ENCODE assay signal across 11 cellular contexts in genomic region chr10:12483996-12484944, GRCh38.
DNase-seq lines count a peak whose midpoint lies in the region; ATAC-seq, FAIRE-seq and TF ChIP-seq lines count a peak whose summit lies in the region.
"Had no signal": no experiment of that assay in that cellular context is flagged by ENCODE, and none has a peak within 500 bp of the region (broad histone marks: within the 10 kb centered on the region; RNA-seq: fewer than 3 reads in every experiment).

No MANE protein-coding gene starts in this region.

- no peaks in the 10 kb centered on the region for H3K36me3 ChIP-seq in K562 (ENCODE audit: control insufficient read depth, insufficient read depth, low read length)
- H3K36me3 ChIP-seq in parathyroid adenoma (ENCODE audit: control insufficient read depth, insufficient read depth, low read length) = no peaks in the 10 kb centered on the region

- peaks cover 2 to 26% of the 10 kb centered on the region in 2 experiments; a peak in 4 of 5 replicates for H3K27me3 ChIP-seq in K562 (ENCODE audit: control insufficient read depth in 2 of 2, insufficient read depth in 2 of 2, low read length in 2 of 2)
- no peaks in the 10 kb centered on the region for H3K27me3 ChIP-seq in parathyroid adenoma (ENCODE audit: control insufficient read depth, insufficient read depth, low read length)

- no peak for TF ChIP-seq POLR2A in K562 (conservative IDR thresholded peaks at IDR 0.05)

- CTCF ChIA-PET in K562 (lab: Yijun Ruan, JAX; ENCODE audit: low intra/inter-chr PET ratio) = no interaction called here
- CTCF ChIA-PET in activated naive CD4-positive, alpha-beta T cell treated with anti-CD3 and anti-CD28 coated beads for 36 hours (lab: Charles Lee) = interaction anchor here (0.7 to 1.4 kb wide), 8 partner anchors 14 to 222 kb away, joined by 3 to 6 read pairs (median 3); no protein-coding TSS in a partner anchor

- H3K79me2 ChIP-seq in K562 (ENCODE audit: control insufficient read depth, insufficient read depth, low read length) (no peaks in the 10 kb centered on the region), parathyroid adenoma (no peaks in the 10 kb centered on the region)

- no peaks in the 10 kb centered on the region for H3K36me3 Mint-ChIP-seq in activated naive CD4-positive, alpha-beta T cell treated with anti-CD3 and anti-CD28 coated beads for 36 hours (ENCODE audit: low read depth)

- in situ Hi-C loops in K562 (cut with MboI) = no loop called here

- H3K27ac ChIP-seq in K562 (ENCODE audit: extremely low read depth, low read depth, low read length) (no peak overlapping the region), parathyroid adenoma (no peak overlapping the region)

- POLR2A ChIA-PET in K562 (lab: Yijun Ruan, JAX) = no interaction called here

- no peak for FAIRE-seq in K562 (lab: Jason Lieb, UNC)
- FAIRE-seq: endometrium, GM19239 had no signal

- H3K9me3 Mint-ChIP-seq in activated naive CD4-positive, alpha-beta T cell treated with anti-CD3 and anti-CD28 coated beads for 36 hours = no peaks in the 10 kb centered on the region

- intact Hi-C loops in K562 (cut with micrococcal nuclease) = no loop called here
- intact Hi-C loops in activated naive CD4-positive, alpha-beta T cell treated with anti-CD3 and anti-CD28 coated beads for 36 hours (cut with micrococcal nuclease) = loop anchor here (2.0 kb wide), 1 partner anchor 227 kb away; no protein-coding TSS in a partner anchor

- no peak overlapping the region for H3K4me3 Mint-ChIP-seq in activated naive CD4-positive, alpha-beta T cell treated with anti-CD3 and anti-CD28 coated beads for 36 hours

- H2AFZ ChIP-seq in K562 (ENCODE audit: low read depth, low read length) = no peak overlapping the region
- peak overlapping the region; percentile 58 for H2AFZ ChIP-seq in parathyroid adenoma

- no peaks in the 10 kb centered on the region for H3K27me3 Mint-ChIP-seq in activated naive CD4-positive, alpha-beta T cell treated with anti-CD3 and anti-CD28 coated beads for 36 hours (ENCODE audit: low read depth)

- DNase-seq in K562 (ENCODE audit: extremely low read depth in 1 of 4, low spot score in 3 of 4) (no peak), GM20000 (ENCODE audit: low spot score) (no peak), globus pallidus (ENCODE audit: low spot score) (no peak)
- DNase-seq in activated naive CD4-positive, alpha-beta T cell treated with anti-CD3 and anti-CD28 coated beads for 36 hours = no peak
- no peak for DNase-seq in activated CD4-positive, alpha-beta T cell treated with anti-CD3 and anti-CD28 coated beads for 4 hours
- DNase-seq: SK-N-SH had no signal

- H3K4me2 ChIP-seq in K562 (ENCODE audit: insufficient read depth, low read length) (peak overlapping the region; percentile 25), parathyroid adenoma (ENCODE audit: low read length) (peak overlapping the region; percentile 50)
- H3K4me2 ChIP-seq: SK-N-SH had no signal

- no peaks in the 10 kb centered on the region for H3K9me3 ChIP-seq in K562 (replicated peaks; ENCODE audit: control insufficient read depth, insufficient read depth, low read depth, low read length)
- H3K9me3 ChIP-seq in parathyroid adenoma (ENCODE audit: control insufficient read depth, low read length) = no peaks in the 10 kb centered on the region
- H3K9me3 ChIP-seq: SK-N-SH had no signal

- TF ChIP-seq RAD21 in K562 (CRISPR knock-in tag; conservative IDR thresholded peaks at IDR 0.05 in 1 of 2, IDR thresholded peaks at IDR 0.05 in 1 of 2) = no peak

- H3K9ac ChIP-seq in K562 (ENCODE audit: insufficient read depth in 1 of 2, low read depth in 2 of 2, low read length in 2 of 2) (no peak overlapping the region), parathyroid adenoma (no peak overlapping the region)
- H3K9ac ChIP-seq: SK-N-SH had no signal

- ATAC-seq in GM18511 (IDR thresholded peaks at IDR 0.05; ENCODE audit: unreplicated experiment) (peak; percentile 43), HG03280 (IDR thresholded peaks at IDR 0.05; ENCODE audit: unreplicated experiment) (peak; percentile 36), K562 (no peak)

- H3K4me3 ChIP-seq in K562 = no peak overlapping the region
- peak overlapping the region; percentile 7 for H3K4me3 ChIP-seq in parathyroid adenoma (ENCODE audit: low read depth, low read length)

- no peaks in the 10 kb centered on the region for H3K9me1 ChIP-seq in K562 (ENCODE audit: control insufficient read depth, insufficient read depth, low read length)

- no peak for TF ChIP-seq EP300 in K562 (IDR thresholded peaks at IDR 0.05; ENCODE audit: low read length)

- H3K4me1 Mint-ChIP-seq in activated naive CD4-positive, alpha-beta T cell treated with anti-CD3 and anti-CD28 coated beads for 36 hours (ENCODE audit: low read depth) = peaks cover 20% of the 10 kb centered on the region

- BruUV-seq in K562 (replicated peaks; lab: Mats Ljungman, UMichigan) = no TSS peak

- H3K27ac Mint-ChIP-seq in activated naive CD4-positive, alpha-beta T cell treated with anti-CD3 and anti-CD28 coated beads for 36 hours = no peak overlapping the region

- TF ChIP-seq CTCF in K562 (IDR thresholded peaks at IDR 0.05 in 2 of 3, conservative IDR thresholded peaks at IDR 0.05 in 1 of 3; ENCODE audit: insufficient read depth in 2 of 3, low read depth in 1 of 3, low read length in 3 of 3) = no peak
- TF ChIP-seq CTCF in parathyroid adenoma (IDR thresholded peaks at IDR 0.05) = no peak
- TF ChIP-seq CTCF in GM20000 (IDR thresholded peaks at IDR 0.05; ENCODE audit: extremely low read depth, missing control alignments) = no peak

- H3K4me1 ChIP-seq in K562 (replicated peaks in 1 of 2; ENCODE audit: control insufficient read depth in 2 of 2, insufficient read depth in 2 of 2, low read length in 2 of 2) (peaks cover 0 to 6% of the 10 kb centered on the region in 2 experiments; a peak in 4 of 5 replicates), parathyroid adenoma (no peaks in the 10 kb centered on the region)

- WGBS in K562 (ENCODE audit: insufficient coverage, low coverage, missing lambda C conversion rate) = 16% methylated on average over 22 of the region's 24 CpGs

- H4K20me1 ChIP-seq in K562 (replicated peaks; ENCODE audit: control insufficient read depth, insufficient read depth, low read length) = no peaks in the 10 kb centered on the region

TF ChIP-seq in K562, 482 proteins besides CTCF, POLR2A, EP300 and RAD21:
- no peak for TF ChIP-seq SRF (CRISPR knock-in tag; IDR thresholded peaks at IDR 0.05)
- TF ChIP-seq, protein P1, sequence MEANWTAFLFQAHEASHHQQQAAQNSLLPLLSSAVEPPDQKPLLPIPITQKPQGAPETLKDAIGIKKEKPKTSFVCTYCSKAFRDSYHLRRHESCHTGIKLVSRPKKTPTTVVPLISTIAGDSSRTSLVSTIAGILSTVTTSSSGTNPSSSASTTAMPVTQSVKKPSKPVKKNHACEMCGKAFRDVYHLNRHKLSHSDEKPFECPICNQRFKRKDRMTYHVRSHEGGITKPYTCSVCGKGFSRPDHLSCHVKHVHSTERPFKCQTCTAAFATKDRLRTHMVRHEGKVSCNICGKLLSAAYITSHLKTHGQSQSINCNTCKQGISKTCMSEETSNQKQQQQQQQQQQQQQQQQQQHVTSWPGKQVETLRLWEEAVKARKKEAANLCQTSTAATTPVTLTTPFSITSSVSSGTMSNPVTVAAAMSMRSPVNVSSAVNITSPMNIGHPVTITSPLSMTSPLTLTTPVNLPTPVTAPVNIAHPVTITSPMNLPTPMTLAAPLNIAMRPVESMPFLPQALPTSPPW (CRISPR knock-in tag; IDR thresholded peaks at IDR 0.05) = peak; percentile 23; the same call in 1 of the 2 replicates
